Comparison of ENCODE assay signal across 23 cellular contexts in genomic region chr10:73088304-73088703, GRCh38. TPM values are rescaled to one million over a fixed set of nuclear protein-coding genes. Genes with fewer than 3 reads are reported as not detected.
DNase-seq lines count a peak whose midpoint lies in the region; ATAC-seq and TF ChIP-seq lines count a peak whose summit lies in the region.
"Had no signal": no experiment of that assay in that cellular context is flagged by ENCODE, and none has a peak within 500 bp of the region (broad histone marks: within the 10 kb centered on the region; RNA-seq: fewer than 3 reads in every experiment).

No MANE protein-coding gene starts in this region.

- no peaks in the 10 kb centered on the region for H3K36me3 Mint-ChIP-seq in chondrocyte (ENCODE audit: low read depth)
- H3K36me3 Mint-ChIP-seq in activated naive CD8-positive, alpha-beta T cell treated with anti-CD3 and anti-CD28 coated beads, Interleukin-2, amount 50 U/mL, for 24 hours (ENCODE audit: low read depth), result peaks cover 21% of the 10 kb centered on the region

- H3K27ac ChIP-seq in cardiac muscle cell, result peak overlapping the region; percentile 67
- no peak overlapping the region for H3K27ac ChIP-seq in right cardiac atrium (ENCODE audit: low read length)
- H3K27ac ChIP-seq in IMR-90 (ENCODE audit: insufficient read depth, low read length), result no peak overlapping the region
- no peak overlapping the region for H3K27ac ChIP-seq in A673 (ENCODE audit: low read depth, low read length, poor library complexity, severe bottlenecking)
- H3K27ac ChIP-seq: neutrophil, uterus had no signal

- no peak overlapping the region for H2AK5ac ChIP-seq in IMR-90 (ENCODE audit: low read depth, low read length)

- in situ Hi-C loops in IMR-90 (cut with MboI; ENCODE audit: low sequenced_read_pairs), result no loop called here

- no peak overlapping the region for H2AFZ ChIP-seq in IMR-90 (replicated peaks; ENCODE audit: low read length, poor library complexity)

- peak overlapping the region; percentile 42; the same call in 1 of the 2 replicates for H3K4me2 ChIP-seq in IMR-90 (ENCODE audit: low read depth, low read length)
- H3K4me2 ChIP-seq: SK-N-SH had no signal

- no peak overlapping the region for H3K4ac ChIP-seq in IMR-90 (ENCODE audit: low read depth, low read length)

- ATAC-seq in right cardiac atrium (no peak), IMR-90 (ENCODE audit: low read depth) (no peak)
- peak; percentile 57 for ATAC-seq in stimulated activated naive CD8-positive, alpha-beta T cell treated with anti-CD3 and anti-CD28 coated beads, Interleukin-15, Interleukin-2, amounts not matched to agents 100 U/mL and 50 U/mL, for 24 hours
- ATAC-seq in activated naive CD8-positive, alpha-beta T cell treated with anti-CD3 and anti-CD28 coated beads, Interleukin-2, amount 50 U/mL, for 24 hours, result no peak
- ATAC-seq: activated CD8-positive, alpha-beta T cell treated with anti-CD3 and anti-CD28 coated beads, Interleukin-2, amount 10 ng/mL, durations not matched to agents 7 days and 5 days; activated naive CD4-positive, alpha-beta T cell treated with anti-CD3 and anti-CD28 coated beads, Interleukin-2, amount 50 U/mL, for 72 hours had no signal

- H3K27ac Mint-ChIP-seq in chondrocyte (ENCODE audit: unreplicated experiment), result peak overlapping the region; percentile 87
- H3K27ac Mint-ChIP-seq in activated naive CD8-positive, alpha-beta T cell treated with anti-CD3 and anti-CD28 coated beads, Interleukin-2, amount 50 U/mL, for 24 hours, result no peak overlapping the region
- H3K27ac Mint-ChIP-seq: activated CD8-positive, alpha-beta T cell treated with anti-CD3 and anti-CD28 coated beads, Interleukin-2, amount 10 ng/mL, durations not matched to agents 7 days and 5 days; activated naive CD4-positive, alpha-beta T cell treated with anti-CD3 and anti-CD28 coated beads, Interleukin-2, amount 50 U/mL, for 72 hours had no signal

- TF ChIP-seq POLR2A in IMR-90 (IDR thresholded peaks at IDR 0.05; ENCODE audit: low read depth, low read length), result no peak

- H3K18ac ChIP-seq in IMR-90 (ENCODE audit: low read depth, low read length), result no peak overlapping the region

- H2BK5ac ChIP-seq in IMR-90 (ENCODE audit: low read depth, low read length, poor library complexity, severe bottlenecking), result no peak overlapping the region

- no peak overlapping the region for H3K56ac ChIP-seq in IMR-90 (ENCODE audit: extremely low read depth, insufficient read depth, low read length)

- peaks cover 7% of the 10 kb centered on the region for H3K9me1 ChIP-seq in IMR-90 (ENCODE audit: insufficient read depth, low read length)

- H3K27me3 Mint-ChIP-seq in chondrocyte (ENCODE audit: low read depth), result no peaks in the 10 kb centered on the region
- H3K27me3 Mint-ChIP-seq in activated naive CD8-positive, alpha-beta T cell treated with anti-CD3 and anti-CD28 coated beads, Interleukin-2, amount 50 U/mL, for 24 hours, result no peaks in the 10 kb centered on the region
- H3K27me3 Mint-ChIP-seq: brain had no signal

- H3K4me3 Mint-ChIP-seq in chondrocyte (ENCODE audit: unreplicated experiment), result no peak overlapping the region
- no peak overlapping the region for H3K4me3 Mint-ChIP-seq in activated naive CD8-positive, alpha-beta T cell treated with anti-CD3 and anti-CD28 coated beads, Interleukin-2, amount 50 U/mL, for 24 hours
- H3K4me3 Mint-ChIP-seq: activated CD8-positive, alpha-beta T cell treated with anti-CD3 and anti-CD28 coated beads, Interleukin-2, amount 10 ng/mL, durations not matched to agents 7 days and 5 days had no signal

- H2BK20ac ChIP-seq in IMR-90 (ENCODE audit: low read depth, low read length), result no peak overlapping the region

- DNase-seq in cardiac muscle cell (ENCODE audit: low read depth in 1 of 2, low spot score in 1 of 2) (no peak), right cardiac atrium (no peak), IMR-90 (no peak), chondrocyte (ENCODE audit: low spot score) (no peak), A673 (ENCODE audit: low spot score) (no peak), KG1 (lab: John Stamatoyannopoulos, UW) (no peak)
- no peak for DNase-seq in stimulated activated naive CD8-positive, alpha-beta T cell treated with anti-CD3 and anti-CD28 coated beads, Interleukin-15, Interleukin-2, amounts not matched to agents 100 U/mL and 50 U/mL, for 24 hours
- no peak for DNase-seq in activated naive CD8-positive, alpha-beta T cell treated with anti-CD3 and anti-CD28 coated beads, Interleukin-2, amount 50 U/mL, for 24 hours
- DNase-seq: activated CD4-positive, CD25-positive, alpha-beta regulatory T cell; activated CD8-positive, alpha-beta T cell treated with anti-CD3 and anti-CD28 coated beads, Interleukin-2, amount 10 ng/mL, durations not matched to agents 7 days and 5 days; activated T-cell treated with anti-CD3 and anti-CD28 coated beads, Interleukin-2, amount 50 U/mL, for 1 hour; cortex of kidney; HCEC 1CT; NCI-H2107; NCI-H510A; NK-92 treated with Interleukin-12 subunit alpha and Interleukin-12 subunit beta, amount 100 ng/mL, for 24 hours; SK-N-SH; stimulated activated CD4-positive, alpha-beta T cell treated with anti-CD3 and anti-CD28 coated beads, Interleukin-12 subunit alpha, Interleukin-12 subunit beta, amount 100 ng/mL, for 4 hours; substantia nigra; uterus had no signal

- dilution Hi-C loops in IMR-90 (cut with HindIII; ENCODE audit: low sequenced_read_pairs, unreplicated experiment), result no loop called here

- H2BK15ac ChIP-seq in IMR-90 (ENCODE audit: low read depth, low read length), result no peak overlapping the region

- BruUV-seq in IMR-90 (replicated peaks; lab: Mats Ljungman, UMichigan) (no TSS peak), A673 (replicated peaks; lab: Mats Ljungman, UMichigan) (no TSS peak)

- no peak for TF ChIP-seq RAD21 in IMR-90 (IDR thresholded peaks at IDR 0.05; ENCODE audit: low read length)

- intact Hi-C loops in right cardiac atrium (cut with DNase I) (no loop called here), IMR-90 (cut with micrococcal nuclease) (no loop called here), A673 (cut with micrococcal nuclease; ENCODE audit: unreplicated experiment) (no loop called here)

- H3K4me1 Mint-ChIP-seq in chondrocyte (ENCODE audit: low read depth), result peaks cover 57% of the 10 kb centered on the region
- H3K4me1 Mint-ChIP-seq in activated naive CD8-positive, alpha-beta T cell treated with anti-CD3 and anti-CD28 coated beads, Interleukin-2, amount 50 U/mL, for 24 hours, result peaks cover 31% of the 10 kb centered on the region

- peaks cover 41% of the 10 kb centered on the region for H3K4me1 ChIP-seq in cardiac muscle cell (ENCODE audit: low read depth)
- peaks cover 6% of the 10 kb centered on the region for H3K4me1 ChIP-seq in right cardiac atrium (ENCODE audit: control insufficient read depth, insufficient read depth, low read length)
- H3K4me1 ChIP-seq in IMR-90 (ENCODE audit: control insufficient read depth, insufficient read depth, low read length), result peaks cover 13% of the 10 kb centered on the region
- peaks cover 6% of the 10 kb centered on the region for H3K4me1 ChIP-seq in A673 (ENCODE audit: insufficient read depth, low read length, poor library complexity, severe bottlenecking)
- H3K4me1 ChIP-seq: uterus had no signal

- TF ChIP-seq CTCF in cardiac muscle cell (IDR thresholded peaks at IDR 0.05; ENCODE audit: low read depth, low read length) (no peak), IMR-90 (conservative IDR thresholded peaks at IDR 0.05; ENCODE audit: low read depth, low read length) (no peak), chondrocyte (IDR thresholded peaks at IDR 0.05) (no peak), A673 (conservative IDR thresholded peaks at IDR 0.05; ENCODE audit: low read depth, low read length) (no peak)

- H3K27me3 ChIP-seq in cardiac muscle cell (no peaks in the 10 kb centered on the region), right cardiac atrium (ENCODE audit: control insufficient read depth, insufficient read depth) (no peaks in the 10 kb centered on the region), IMR-90 (ENCODE audit: control insufficient read depth, insufficient read depth, low read length) (no peaks in the 10 kb centered on the region), A673 (replicated peaks; ENCODE audit: insufficient read depth, low read depth, low read length, poor library complexity) (no peaks in the 10 kb centered on the region)
- H3K27me3 ChIP-seq: neutrophil, uterus had no signal

- no peak overlapping the region for H4K91ac ChIP-seq in IMR-90 (ENCODE audit: insufficient read depth, low read depth, low read length)

- no peak overlapping the region for H4K8ac ChIP-seq in IMR-90 (ENCODE audit: low read depth in 2 of 2, low read length in 2 of 2)

- no peak overlapping the region for H2BK120ac ChIP-seq in IMR-90 (ENCODE audit: low read depth, low read length)

- H3K9ac ChIP-seq in IMR-90 (ENCODE audit: low read depth, low read length), result no peak overlapping the region
- H3K9ac ChIP-seq: SK-N-SH had no signal

- no peaks in the 10 kb centered on the region for H3K9me3 Mint-ChIP-seq in chondrocyte (ENCODE audit: low read depth)
- H3K9me3 Mint-ChIP-seq in activated naive CD8-positive, alpha-beta T cell treated with anti-CD3 and anti-CD28 coated beads, Interleukin-2, amount 50 U/mL, for 24 hours, result no peaks in the 10 kb centered on the region
- H3K9me3 Mint-ChIP-seq: activated naive CD4-positive, alpha-beta T cell treated with anti-CD3 and anti-CD28 coated beads, Interleukin-2, amount 50 U/mL, for 72 hours; brain had no signal

- peaks cover 0 to 62% of the 10 kb centered on the region in 2 experiments; a peak in 3 of 4 replicates for H3K79me1 ChIP-seq in IMR-90 (ENCODE audit: low read depth in 1 of 2, low read length in 2 of 2)

- H3K4me3 ChIP-seq in cardiac muscle cell, result no peak overlapping the region
- no peak overlapping the region for H3K4me3 ChIP-seq in right cardiac atrium (ENCODE audit: low read length)
- no peak overlapping the region for H3K4me3 ChIP-seq in IMR-90 (ENCODE audit: insufficient read depth, low read depth, low read length)
- no peak overlapping the region for H3K4me3 ChIP-seq in A673 (ENCODE audit: low read depth, low read length, poor library complexity, severe bottlenecking)
- H3K4me3 ChIP-seq: uterus had no signal

- H3K9me3 ChIP-seq in cardiac muscle cell (ENCODE audit: low read depth), result no peaks in the 10 kb centered on the region
- no peaks in the 10 kb centered on the region for H3K9me3 ChIP-seq in right cardiac atrium (ENCODE audit: control insufficient read depth, low read length)
- no peaks in the 10 kb centered on the region for H3K9me3 ChIP-seq in IMR-90 (ENCODE audit: control insufficient read depth, insufficient read depth, low read length)
- H3K9me3 ChIP-seq in A673 (ENCODE audit: low read depth, low read length, poor library complexity, severe bottlenecking), result no peaks in the 10 kb centered on the region
- H3K9me3 ChIP-seq: neutrophil, SK-N-SH, uterus had no signal

- H4K5ac ChIP-seq in IMR-90 (ENCODE audit: low read depth, low read length), result no peak overlapping the region

- no peak overlapping the region for H3K23ac ChIP-seq in IMR-90 (ENCODE audit: low read depth, low read length)

- POLR2A ChIA-PET in IMR-90 (lab: Charles Lee; ENCODE audit: unreplicated experiment), result no interaction called here
- POLR2A ChIA-PET in A673 (lab: Charles Lee; ENCODE audit: low non-redundant PET), result no interaction called here

- no peak overlapping the region for H2AK9ac ChIP-seq in IMR-90 (replicated peaks; ENCODE audit: low read depth, low read length, poor library complexity)

- H4K20me1 ChIP-seq in IMR-90 (ENCODE audit: insufficient read depth, low read length), result peaks cover 80% of the 10 kb centered on the region

- no peak overlapping the region for H3K14ac ChIP-seq in IMR-90 (replicated peaks; ENCODE audit: low read depth, low read length)

- CTCF ChIA-PET in IMR-90 (lab: Yijun Ruan, JAX), result no interaction called here
- CTCF ChIA-PET in A673 (lab: Charles Lee), result no interaction called here

- H3K36me3 ChIP-seq in cardiac muscle cell, result no peaks in the 10 kb centered on the region
- H3K36me3 ChIP-seq in IMR-90 (ENCODE audit: control insufficient read depth, insufficient read depth, low read length), result peaks cover 4% of the 10 kb centered on the region
- no peaks in the 10 kb centered on the region for H3K36me3 ChIP-seq in A673 (ENCODE audit: insufficient read depth, low read length, poor library complexity, severe bottlenecking)
- H3K36me3 ChIP-seq: neutrophil, uterus had no signal

RNA-seq across cellular contexts. Expression of gene P4HA1, which starts 8.4 kb away (rescaled TPM):
- 92.0 and 103 TPM in 2 replicates for total RNA-seq in cardiac muscle cell
- polyA plus RNA-seq in cardiac muscle cell, result 172 and 174 TPM in 2 replicates
- 10 to 100 TPM; 37.4 to 55.8 (median 43.9) TPM for total RNA-seq in right cardiac atrium
- 21.8 TPM for polyA plus RNA-seq in right cardiac atrium
- 241 and 376 TPM in 2 replicates for total RNA-seq in IMR-90 (2012; rRNA removed)
- 133 and 178 TPM in 2 replicates for polyA plus RNA-seq in IMR-90 (2012; rRNA removed)
- 23.4 and 30.4 TPM in 2 replicates for polyA plus RNA-seq in IMR-90 (2012; cell fraction: cytosol; rRNA removed)
- polyA plus RNA-seq in IMR-90 (2012; cell fraction: nucleus; rRNA removed; ENCODE audit: low replicate concordance), result 5.0 and 68.2 TPM in 2 replicates
- total RNA-seq in chondrocyte, result 126 to 179 TPM (median 174 TPM) in 3 replicates
- 31.6 and 36.5 TPM in 2 replicates for total RNA-seq in A673 (2021)

RNA-seq across cellular contexts. Expression of gene NUDT13, which starts 22.0 kb away (rescaled TPM):
- total RNA-seq in cardiac muscle cell (1.5 and 2.1 TPM in 2 replicates), right cardiac atrium (1 to 10 TPM; 1.9 to 4.1 (median 2.8) TPM), IMR-90 (2012; rRNA removed) (0.90 and 1.1 TPM in 2 replicates), chondrocyte (1.7 to 2.2 TPM (median 2.0 TPM) in 3 replicates), A673 (2021) (2.0 and 2.1 TPM in 2 replicates)
- polyA plus RNA-seq in cardiac muscle cell (1.7 and 3.1 TPM in 2 replicates), right cardiac atrium (2.7 TPM), IMR-90 (2012; rRNA removed) (1.3 and 1.7 TPM in 2 replicates)
- polyA plus RNA-seq in IMR-90 (2012; cell fraction: cytosol; rRNA removed), result 0.35 and 0.52 TPM in 2 replicates
- polyA plus RNA-seq in IMR-90 (2012; cell fraction: nucleus; rRNA removed; ENCODE audit: low replicate concordance), result 0.97 and 5.1 TPM in 2 replicates
